In genomic region chr2:130836501-130837174, GRCh38 we compare ENCODE assay signal across 9 cellular contexts. TPM values are rescaled to one million over a fixed set of nuclear protein-coding genes. Genes with fewer than 3 reads are reported as not detected.
A peak's percentile ranks its signal among the peaks of the same experiment; 100 is the strongest.
DNase-seq lines count a peak whose midpoint lies in the region; ATAC-seq and TF ChIP-seq lines count a peak whose summit lies in the region.
"Had no signal": no experiment of that assay in that cellular context is flagged by ENCODE, and none has a peak within 500 bp of the region (broad histone marks: within the 10 kb centered on the region; RNA-seq: fewer than 3 reads in every experiment).

Gene ARHGEF4, plus strand, starts transcription at chr2:130836914. Its CDS starts 40 bp downstream, at chr2:130836954.

- H3K9me3 ChIP-seq in PC-3 (ENCODE audit: low read length) (no peaks in the 10 kb centered on the region), ectodermal cell (ENCODE audit: control insufficient read depth, low read length) (no peaks in the 10 kb centered on the region)

- no TSS peak for BruUV-seq in PC-3 (replicated peaks; lab: Mats Ljungman, UMichigan)

- H3K4me1 ChIP-seq in PC-3 (ENCODE audit: insufficient read depth, low read length) (peaks cover 16% of the 10 kb centered on the region), ectodermal cell (ENCODE audit: control insufficient read depth, insufficient read depth, low read length) (peaks cover 12% of the 10 kb centered on the region)

- peak within 1 kb of the TSS; percentile 78 for H3K4me2 ChIP-seq in PC-3 (ENCODE audit: low read length)

- peaks cover 11% of the 10 kb centered on the region for H3K27me3 ChIP-seq in BJ (ENCODE audit: control insufficient read depth, insufficient read depth, low read length)
- H3K27me3 ChIP-seq in PC-3 (ENCODE audit: low read length), result no peaks in the 10 kb centered on the region
- H3K27me3 ChIP-seq in ectodermal cell (ENCODE audit: control insufficient read depth, insufficient read depth, low read length, poor library complexity, severe bottlenecking), result peaks cover 40% of the 10 kb centered on the region

- H3K27ac ChIP-seq in PC-3 (ENCODE audit: low read length), result peak within 1 kb of the TSS; percentile 41
- no peak within 1 kb of the TSS for H3K27ac ChIP-seq in ectodermal cell (ENCODE audit: insufficient read depth, low read depth, low read length, poor library complexity, severe bottlenecking)
- H3K27ac ChIP-seq: HL-60 had no signal

- H3K79me2 ChIP-seq in PC-3 (ENCODE audit: low read length), result peaks cover 16% of the 10 kb centered on the region

- WGBS in ectodermal cell, 2 experiments, result 5 to 7% methylated on average over 70 of the region's 70 CpGs

- peak within 1 kb of the TSS; percentile 74 for H2AFZ ChIP-seq in PC-3 (ENCODE audit: low read length)

- no peak for DNase-seq in BJ (ENCODE audit: low read depth)
- DNase-seq in PC-3, result peak; percentile 66
- DNase-seq in mucosa of gallbladder (ENCODE audit: low spot score), result peak; percentile 21
- DNase-seq in HuH-7 (ENCODE audit: low spot score), result no peak
- DNase-seq in SIG-M5 (lab: John Stamatoyannopoulos, UW), result no peak

- H3K9me2 ChIP-seq in PC-3 (replicated peaks; ENCODE audit: low read length), result no peaks in the 10 kb centered on the region

- H3K4me3 ChIP-seq in BJ (ENCODE audit: low read depth, low read length), result no peak within 1 kb of the TSS
- H3K4me3 ChIP-seq in PC-3 (ENCODE audit: low read length), result peak within 1 kb of the TSS; percentile 89
- H3K4me3 ChIP-seq in ectodermal cell (ENCODE audit: insufficient read depth, low read depth, low read length), result peak within 1 kb of the TSS; percentile 57

- peak within 1 kb of the TSS; percentile 88 for H3K9ac ChIP-seq in PC-3 (ENCODE audit: low read length)

- CTCF ChIA-PET in BJ (lab: Yijun Ruan, JAX), result no interaction called here
- CTCF ChIA-PET in PC-3 (lab: Charles Lee), result no interaction called here

- H3F3A ChIP-seq in PC-3 (ENCODE audit: low read length, unreplicated experiment), result no peaks in the 10 kb centered on the region

- no peaks in the 10 kb centered on the region for H3K36me3 ChIP-seq in BJ (ENCODE audit: control insufficient read depth, insufficient read depth, low read length)
- H3K36me3 ChIP-seq in PC-3 (ENCODE audit: low read depth, low read length), result no peaks in the 10 kb centered on the region
- H3K36me3 ChIP-seq in ectodermal cell (ENCODE audit: control insufficient read depth, insufficient read depth, low read length), result no peaks in the 10 kb centered on the region

- ATAC-seq in GM19328 (IDR thresholded peaks at IDR 0.05; ENCODE audit: unreplicated experiment) (peak; percentile 71), PC-3 (peak; percentile 88), GM21786 (IDR thresholded peaks at IDR 0.05; ENCODE audit: unreplicated experiment) (no peak)

- POLR2A ChIA-PET in BJ (lab: Charles Lee) (no interaction called here), PC-3 (lab: Charles Lee; ENCODE audit: unreplicated experiment) (no interaction called here)

- peaks cover 2% of the 10 kb centered on the region; the same call in 1 of the 2 replicates for H4K20me1 ChIP-seq in PC-3 (ENCODE audit: low read length)

- intact Hi-C loops in PC-3 (cut with micrococcal nuclease), result loop anchor here (2.0 to 5.0 kb wide), 2 partner anchors 30 to 39 kb away; no protein-coding TSS in a partner anchor

- TF ChIP-seq CTCF in BJ (IDR thresholded peaks at IDR 0.05; ENCODE audit: insufficient read depth, low read depth, low read length), result no peak
- TF ChIP-seq CTCF in PC-3 (conservative IDR thresholded peaks at IDR 0.05; ENCODE audit: low read depth, low read length), result no peak

RNA-seq across cellular contexts. Expression of gene ARHGEF4, which starts in this region (rescaled TPM):
- 6.8 and 15.1 TPM in 2 replicates for polyA plus RNA-seq in BJ (2011; rRNA removed)
- 7.3 and 9.6 TPM in 2 replicates for polyA minus RNA-seq in BJ (2011; rRNA and poly(A)+ RNA removed)
- total RNA-seq in PC-3 (2014; rRNA removed) (21.5 and 30.5 TPM in 2 replicates), mucosa of gallbladder (11.7 TPM)
- 29.6 TPM for polyA plus RNA-seq in ectodermal cell (2013, experiment 1 of 4)
- polyA plus RNA-seq in ectodermal cell (2013, experiment 2 of 4), result 30.9 TPM
- 33.0 TPM for polyA plus RNA-seq in ectodermal cell (2013, experiment 3 of 4)
- 34.5 TPM for polyA plus RNA-seq in ectodermal cell (2013, experiment 4 of 4)

Comparison
In these comparisons a context has a peak if more than half of its experiments do, and no peak if none do; other contexts are left out.
1. DNase-seq: peak in PC-3 (single experiment) and mucosa of gallbladder (single experiment); none in BJ (single experiment), HuH-7 (single experiment) and SIG-M5 (single experiment).